16 cellular contexts compared by ENCODE assay signal in the genomic region with DNA sequence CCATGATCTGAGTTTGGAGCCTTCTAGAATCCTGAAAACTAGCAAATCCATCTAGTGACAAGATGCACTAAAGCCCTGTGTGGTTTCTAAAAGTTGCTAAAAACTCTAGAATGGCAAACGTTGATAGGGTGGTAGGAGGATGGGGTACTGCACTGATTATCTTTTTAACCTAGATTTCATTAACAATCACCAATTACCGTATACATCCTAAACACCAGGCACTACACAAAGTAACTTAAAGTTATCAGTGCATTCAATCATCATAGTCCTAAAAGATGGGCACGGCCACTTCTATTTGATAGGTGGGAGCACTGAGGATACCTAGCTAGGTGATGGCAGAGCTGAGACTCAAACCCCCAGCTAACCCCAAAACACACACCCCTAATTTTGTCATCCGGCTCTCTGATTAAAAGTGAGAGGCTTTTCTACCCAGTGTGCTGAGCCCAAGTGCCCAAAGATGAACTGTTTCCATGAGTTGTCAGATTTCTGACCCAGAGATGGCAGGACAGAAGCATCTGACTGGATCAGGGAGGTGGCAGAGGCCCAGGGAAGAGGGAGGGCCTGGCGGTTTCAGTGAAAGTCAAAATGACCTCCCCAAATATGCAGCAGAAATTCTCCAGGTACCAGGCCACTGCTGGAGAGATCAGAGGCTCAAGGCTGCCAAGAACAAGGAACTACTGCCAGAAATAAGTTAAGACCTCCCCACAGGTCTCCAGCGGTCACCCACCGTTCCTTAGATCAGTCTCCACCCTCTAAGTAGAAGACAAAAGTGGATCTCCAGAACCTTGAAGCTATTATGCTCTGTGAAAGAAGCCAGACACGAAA.
DNase-seq lines count a peak whose midpoint lies in the region; TF ChIP-seq lines count a peak whose summit lies in the region.
"Had no signal": no experiment of that assay in that cellular context is flagged by ENCODE, and none has a peak within 500 bp of the region (broad histone marks: within the 10 kb centered on the region; RNA-seq: fewer than 3 reads in every experiment).

No MANE protein-coding gene starts in this region.

- H3K4me1 Mint-ChIP-seq in type B pancreatic cell (ENCODE audit: unreplicated experiment) = peaks cover 58% of the 10 kb centered on the region
- H3K4me1 Mint-ChIP-seq: activated naive CD8-positive, alpha-beta T cell treated with anti-CD3 and anti-CD28 coated beads, Interleukin-2, amount 50 U/mL, for 24 hours had no signal

- in situ Hi-C loops in brain microvascular endothelial cell (cut with HindIII; ENCODE audit: low pct_ligation_motif_present, low sequenced_read_pairs) = no loop called here

- DNase-seq in Karpas-422 = peak; percentile 52
- DNase-seq in astrocyte of the hippocampus (ENCODE audit: low read depth, low spot score) = peak; percentile 67
- DNase-seq in type B pancreatic cell (ENCODE audit: extremely low spot score, unreplicated experiment) = no peak
- DNase-seq in brain microvascular endothelial cell = no peak
- no peak for DNase-seq in NCI-H345 (lab: John Stamatoyannopoulos, UW)
- no peak for DNase-seq in NCI-H510A (lab: John Stamatoyannopoulos, UW)
- DNase-seq: activated CD4-positive, alpha-beta T cell treated with anti-CD3 and anti-CD28 coated beads for 1 hour; activated naive CD8-positive, alpha-beta T cell treated with anti-CD3 and anti-CD28 coated beads, Interleukin-2, amount 50 U/mL, for 24 hours; Calu3; central memory CD4-positive, alpha-beta T cell; effector CD4-positive, alpha-beta T cell; H9; MG63; NCI-H146 had no signal

- TF ChIP-seq CTCF in type B pancreatic cell (conservative IDR thresholded peaks at IDR 0.05) (no peak), brain microvascular endothelial cell (IDR thresholded peaks at IDR 0.05; ENCODE audit: low read depth, low read length, missing control alignments) (no peak)

- H3K27me3 ChIP-seq in Karpas-422 (ENCODE audit: low read length) = no peaks in the 10 kb centered on the region
- H3K27me3 ChIP-seq in mucosa of rectum (ENCODE audit: control insufficient read depth in 2 of 2, insufficient read depth in 2 of 2, low read length in 2 of 2) = no peaks in the 10 kb centered on the region
- H3K27me3 ChIP-seq in brain microvascular endothelial cell (replicated peaks) = no peaks in the 10 kb centered on the region
- H3K27me3 ChIP-seq: MG63 had no signal

- no peaks in the 10 kb centered on the region for H3K79me2 ChIP-seq in Karpas-422 (ENCODE audit: low read length)

- H3K27me3 Mint-ChIP-seq in type B pancreatic cell = no peaks in the 10 kb centered on the region

- H3K36me3 Mint-ChIP-seq in type B pancreatic cell = peaks cover 11% of the 10 kb centered on the region

- H3K36me3 ChIP-seq in Karpas-422 (ENCODE audit: insufficient read depth, low read length) (no peaks in the 10 kb centered on the region), mucosa of rectum (ENCODE audit: control insufficient read depth in 2 of 2, insufficient read depth in 2 of 2, low read length in 2 of 2) (no peaks in the 10 kb centered on the region), brain microvascular endothelial cell (replicated peaks) (no peaks in the 10 kb centered on the region)
- H3K36me3 ChIP-seq: MG63, thoracic aorta had no signal

- no peak overlapping the region for H3K27ac ChIP-seq in Karpas-422 (ENCODE audit: low read length)
- peak overlapping the region; percentile 87 to 89 for H3K27ac ChIP-seq in mucosa of rectum (ENCODE audit: low read depth in 2 of 2, low read length in 2 of 2)
- no peak overlapping the region for H3K27ac ChIP-seq in brain microvascular endothelial cell
- H3K27ac ChIP-seq: thoracic aorta had no signal

- H2AFZ ChIP-seq in Karpas-422 (ENCODE audit: low read length) = no peak overlapping the region

- H3K4me3 ChIP-seq in Karpas-422 (ENCODE audit: low read length) = 0 out of 2 replicates have a peak overlapping the region, but pooled peaks have one; percentile 12
- H3K4me3 ChIP-seq in mucosa of rectum (ENCODE audit: low read length in 2 of 2) = no peak overlapping the region
- H3K4me3 ChIP-seq in brain microvascular endothelial cell (ENCODE audit: low read depth, low read length) = no peak overlapping the region
- H3K4me3 ChIP-seq: MG63, thoracic aorta had no signal

- H3K9me3 ChIP-seq in Karpas-422 (ENCODE audit: low read length) = no peaks in the 10 kb centered on the region
- no peaks in the 10 kb centered on the region for H3K9me3 ChIP-seq in mucosa of rectum (ENCODE audit: control insufficient read depth in 2 of 2, low read length in 2 of 2)
- H3K9me3 ChIP-seq: MG63, thoracic aorta had no signal

- peak overlapping the region; percentile 56 for H3K4me2 ChIP-seq in Karpas-422 (ENCODE audit: low read depth, low read length, poor library complexity, severe bottlenecking)

- H3K9ac ChIP-seq in Karpas-422 (ENCODE audit: low read length) = no peak overlapping the region
- no peak overlapping the region for H3K9ac ChIP-seq in mucosa of rectum (ENCODE audit: low read depth in 1 of 2, low read length in 2 of 2)

- H3K9me2 ChIP-seq in Karpas-422 (replicated peaks; ENCODE audit: insufficient read depth, low read length) = no peaks in the 10 kb centered on the region

- peaks cover 9% of the 10 kb centered on the region for H3K9me3 Mint-ChIP-seq in type B pancreatic cell
- H3K9me3 Mint-ChIP-seq: activated naive CD8-positive, alpha-beta T cell treated with anti-CD3 and anti-CD28 coated beads, Interleukin-2, amount 50 U/mL, for 24 hours; H9 had no signal

- no peaks in the 10 kb centered on the region for H4K20me1 ChIP-seq in Karpas-422 (ENCODE audit: insufficient read depth, low read depth, low read length)

- H3K4me1 ChIP-seq in Karpas-422 (ENCODE audit: low read length) (peaks cover 74% of the 10 kb centered on the region), mucosa of rectum (ENCODE audit: control insufficient read depth in 2 of 2, insufficient read depth in 2 of 2, low read length in 2 of 2) (peaks cover 24 to 39% of the 10 kb centered on the region in 2 donors)

- peak overlapping the region; percentile 73 for H3K4me3 Mint-ChIP-seq in type B pancreatic cell
- H3K4me3 Mint-ChIP-seq: activated naive CD8-positive, alpha-beta T cell treated with anti-CD3 and anti-CD28 coated beads, Interleukin-2, amount 50 U/mL, for 24 hours; H9 had no signal

- H3K27ac Mint-ChIP-seq in type B pancreatic cell = peak overlapping the region; percentile 82
- H3K27ac Mint-ChIP-seq: activated naive CD8-positive, alpha-beta T cell treated with anti-CD3 and anti-CD28 coated beads, Interleukin-2, amount 50 U/mL, for 24 hours had no signal

Comparison
In these comparisons a context has a peak if more than half of its experiments do, and no peak if none do; other contexts are left out.
1. DNase-seq: peak in Karpas-422 (single experiment) and astrocyte of the hippocampus (single experiment); none in type B pancreatic cell (single experiment), brain microvascular endothelial cell (single experiment), NCI-H345 (single experiment) and NCI-H510A (single experiment).
2. H3K27ac ChIP-seq: peak in mucosa of rectum (2 of 2); none in Karpas-422 (single experiment) and brain microvascular endothelial cell (single experiment).